Comparison of ENCODE assay signal across 16 cellular contexts in the genomic region with DNA sequence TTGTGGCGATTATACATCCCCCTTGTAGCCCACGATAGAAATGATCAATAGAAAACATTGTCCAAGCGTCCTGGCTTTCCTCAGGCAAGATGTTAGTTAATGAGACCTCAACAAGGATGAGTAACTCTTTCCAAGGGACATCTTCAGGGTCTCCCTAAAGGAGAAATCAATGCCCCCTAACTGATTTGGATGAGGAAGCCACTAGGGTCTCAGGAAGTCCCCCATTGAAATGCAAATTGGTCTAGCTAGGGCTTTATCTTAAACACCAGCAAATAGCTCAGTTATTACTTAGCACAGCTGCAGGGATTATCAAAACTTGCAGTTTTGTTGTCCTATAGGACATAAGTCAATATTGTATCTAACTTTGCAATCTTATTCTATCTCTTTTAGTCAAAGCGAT.
DNase-seq lines count a peak whose midpoint lies in the region; FAIRE-seq and TF ChIP-seq lines count a peak whose summit lies in the region.
"Had no signal": no experiment of that assay in that cellular context is flagged by ENCODE, and none has a peak within 500 bp of the region (broad histone marks: within the 10 kb centered on the region; RNA-seq: fewer than 3 reads in every experiment).

No MANE protein-coding gene starts in this region.

- H3K27ac ChIP-seq in HUES6 (ENCODE audit: low read depth, low read length): peak overlapping the region; percentile 83
- no peak overlapping the region for H3K27ac ChIP-seq in endodermal cell (ENCODE audit: low read depth, low read length)
- H3K27ac ChIP-seq in hepatocyte: no peak overlapping the region
- no peak overlapping the region for H3K27ac ChIP-seq in small intestine (ENCODE audit: low read depth in 1 of 2, low read length in 1 of 2)
- H3K27ac ChIP-seq: 22Rv1 had no signal

- H3K36me3 ChIP-seq in HUES6 (ENCODE audit: control insufficient read depth, insufficient read depth, low read length) (no peaks in the 10 kb centered on the region), endodermal cell (ENCODE audit: control insufficient read depth, insufficient read depth, low read length) (no peaks in the 10 kb centered on the region), hepatocyte (replicated peaks; ENCODE audit: insufficient read depth, low read depth) (no peaks in the 10 kb centered on the region), small intestine (ENCODE audit: control insufficient read depth in 2 of 2, insufficient read depth in 2 of 2, low read length in 2 of 2) (no peaks in the 10 kb centered on the region)

- no peak for FAIRE-seq in small intestine (lab: Jason Lieb, UNC)
- no peak for FAIRE-seq in D721Med (lab: Jason Lieb, UNC)
- FAIRE-seq: H54, HTR-8/SVneo had no signal

- H3K27me3 Mint-ChIP-seq in endodermal cell (ENCODE audit: insufficient read depth): no peaks in the 10 kb centered on the region

- H3K27ac Mint-ChIP-seq in endodermal cell: peak overlapping the region; percentile 37
- H3K27ac Mint-ChIP-seq: CD14-positive monocyte; CD8-positive, alpha-beta T cell had no signal

- H3K4me1 Mint-ChIP-seq in endodermal cell: peaks cover 40% of the 10 kb centered on the region
- H3K4me1 Mint-ChIP-seq: CD14-positive monocyte had no signal

- H3K27me3 ChIP-seq in HUES6 (ENCODE audit: control insufficient read depth, insufficient read depth, low read length) (peaks cover 9% of the 10 kb centered on the region; the same call in 1 of the 2 replicates), endodermal cell (ENCODE audit: control insufficient read depth, insufficient read depth, low read length, poor library complexity, severe bottlenecking) (no peaks in the 10 kb centered on the region), hepatocyte (no peaks in the 10 kb centered on the region), small intestine (ENCODE audit: control insufficient read depth in 2 of 2, insufficient read depth in 2 of 2, low read length in 2 of 2) (no peaks in the 10 kb centered on the region)

- H3K4me3 ChIP-seq in HUES6 (ENCODE audit: low read depth, low read length) (peak overlapping the region; percentile 21; the same call in 1 of the 2 replicates), endodermal cell (ENCODE audit: low read length) (peak overlapping the region; percentile 50), hepatocyte (no peak overlapping the region), small intestine (ENCODE audit: low read depth in 1 of 2, low read length in 2 of 2) (no peak overlapping the region)

- H3K4me2 ChIP-seq in hepatocyte: no peak overlapping the region

- H2AFZ ChIP-seq in hepatocyte: no peak overlapping the region

- H3K9ac ChIP-seq in HUES6 (ENCODE audit: low read length) (peak overlapping the region; percentile 28), endodermal cell (ENCODE audit: extremely low read depth, low read length, poor library complexity, severe bottlenecking) (no peak overlapping the region)

- TF ChIP-seq CTCF in endodermal cell (conservative IDR thresholded peaks at IDR 0.05) (no peak), hepatocyte (IDR thresholded peaks at IDR 0.05; ENCODE audit: poor library complexity) (no peak), D721Med (IDR thresholded peaks at IDR 0.05; ENCODE audit: insufficient read depth, missing control alignments) (no peak)

- H3K4me1 ChIP-seq in HUES6 (ENCODE audit: control insufficient read depth, insufficient read depth, low read length): peaks cover 27% of the 10 kb centered on the region
- H3K4me1 ChIP-seq in endodermal cell (ENCODE audit: control insufficient read depth, insufficient read depth, low read length): no peaks in the 10 kb centered on the region
- H3K4me1 ChIP-seq in hepatocyte (ENCODE audit: insufficient read depth): no peaks in the 10 kb centered on the region
- no peaks in the 10 kb centered on the region for H3K4me1 ChIP-seq in small intestine (ENCODE audit: control insufficient read depth in 2 of 2, insufficient read depth in 1 of 2, low read depth in 1 of 2, low read length in 1 of 2)

- H3K9me2 ChIP-seq in hepatocyte (replicated peaks; ENCODE audit: insufficient read depth): no peaks in the 10 kb centered on the region

- H3K9me3 Mint-ChIP-seq in endodermal cell: no peaks in the 10 kb centered on the region

- no peak overlapping the region for H3K4me3 Mint-ChIP-seq in endodermal cell
- H3K4me3 Mint-ChIP-seq: CD14-positive monocyte; CD8-positive, alpha-beta T cell had no signal

- H3K9me3 ChIP-seq in HUES6 (ENCODE audit: control insufficient read depth, insufficient read depth, low read depth, low read length) (no peaks in the 10 kb centered on the region), endodermal cell (ENCODE audit: control insufficient read depth, low read length) (no peaks in the 10 kb centered on the region), hepatocyte (ENCODE audit: low read depth) (no peaks in the 10 kb centered on the region), small intestine (ENCODE audit: control insufficient read depth, low read depth) (no peaks in the 10 kb centered on the region)

- no peaks in the 10 kb centered on the region for H3K79me2 ChIP-seq in hepatocyte

- no peaks in the 10 kb centered on the region for H4K20me1 ChIP-seq in hepatocyte (ENCODE audit: insufficient read depth, poor library complexity, severe bottlenecking)

- H3K36me3 Mint-ChIP-seq in endodermal cell (ENCODE audit: low read depth): peaks cover 1% of the 10 kb centered on the region
- H3K36me3 Mint-ChIP-seq: CD14-positive monocyte; CD8-positive, alpha-beta T cell had no signal

- DNase-seq in ELF-1 (ENCODE audit: low read depth, low spot score) (peak; percentile 10), endodermal cell (no peak), iPS-NIHi11 (ENCODE audit: low spot score) (peak; percentile 10), GDM1 (lab: John Stamatoyannopoulos, UW) (no peak), hepatocyte (ENCODE audit: low spot score) (no peak), small intestine (no peak), D721Med (ENCODE audit: insufficient read length, low spot score) (no peak)
- DNase-seq: CD8-positive, alpha-beta T cell; COR-L47; DND-41; IMR-90 had no signal

- 16 to 40% methylated on average over 1 to 4 of the region's 4 CpGs for WGBS in endodermal cell (ENCODE audit: insufficient coverage in 1 of 2, insufficient read length in 1 of 2), 2 experiments
- 46% methylated on average over 4 of the region's 4 CpGs for WGBS in hepatocyte (ENCODE audit: low lambda C conversion rate, missing lambda C conversion rate)
- WGBS in small intestine, 3 donors: 40 to 61% (median 47%) methylated on average over 4 of the region's 4 CpGs

Comparison
In these comparisons a context has a peak if more than half of its experiments do, and no peak if none do; other contexts are left out.
1. DNase-seq: peak in ELF-1 (single experiment) and iPS-NIHi11 (single experiment); none in endodermal cell (single experiment), GDM1 (single experiment), hepatocyte (single experiment), small intestine (single experiment) and D721Med (single experiment).
2. H3K4me3 ChIP-seq: peak in HUES6 (single experiment) and endodermal cell (single experiment); none in hepatocyte (single experiment) and small intestine (0 of 2).